Comparison of ENCODE assay signal across 26 cellular contexts in genomic region chr9:89543621-89544279, GRCh38. TPM values are rescaled to one million over a fixed set of nuclear protein-coding genes. Genes with fewer than 3 reads are reported as not detected.
DNase-seq lines count a peak whose midpoint lies in the region; ATAC-seq and TF ChIP-seq lines count a peak whose summit lies in the region.
"Had no signal": no experiment of that assay in that cellular context is flagged by ENCODE, and none has a peak within 500 bp of the region (broad histone marks: within the 10 kb centered on the region; RNA-seq: fewer than 3 reads in every experiment).

No MANE protein-coding gene starts in this region.

- H3K27me3 ChIP-seq in mesenchymal stem cell (ENCODE audit: control insufficient read depth in 1 of 2, insufficient read depth in 1 of 2, low read length in 2 of 2) = peaks cover 0 to 14% of the 10 kb centered on the region in 2 experiments
- H3K27me3 ChIP-seq: body of pancreas, gastrocnemius medialis, pancreas, Peyer's patch, testis had no signal

- peaks cover 6% of the 10 kb centered on the region for H3K9me3 Mint-ChIP-seq in natural killer cell treated with Interleukin-12 subunit alpha and Interleukin-12 subunit beta and Interleukin-15 and Interleukin-18, amount 100 ng/mL, for 72 hours
- peaks cover 4 to 10% of the 10 kb centered on the region in 2 donors for H3K9me3 Mint-ChIP-seq in natural killer cell
- peaks cover 5% of the 10 kb centered on the region for H3K9me3 Mint-ChIP-seq in activated T-helper 17 cell treated with anti-CD3 and anti-CD28 coated beads, Interleukin-2, amount 50 U/mL, for 72 hours

- no peak overlapping the region for H3K18ac ChIP-seq in mesenchymal stem cell (ENCODE audit: low read depth in 1 of 2, low read length in 2 of 2)

- H3K4me1 Mint-ChIP-seq in natural killer cell treated with Interleukin-12 subunit alpha and Interleukin-12 subunit beta and Interleukin-15 and Interleukin-18, amount 100 ng/mL, for 72 hours (ENCODE audit: low read depth in 2 of 2) = peaks cover 36 to 37% of the 10 kb centered on the region in 2 donors
- H3K4me1 Mint-ChIP-seq in natural killer cell = peaks cover 37 to 40% of the 10 kb centered on the region in 2 donors
- H3K4me1 Mint-ChIP-seq in activated T-helper 17 cell treated with anti-CD3 and anti-CD28 coated beads, Interleukin-2, amount 50 U/mL, for 72 hours = peaks cover 18% of the 10 kb centered on the region

- no peak overlapping the region for H3K4me3 ChIP-seq in mesenchymal stem cell (ENCODE audit: insufficient read depth in 1 of 2, low read depth in 1 of 2, low read length in 2 of 2)
- H3K4me3 ChIP-seq: body of pancreas, gastrocnemius medialis, GM12878, lower lobe of right lung, pancreas, Peyer's patch, skin epidermis, testis had no signal

- TF ChIP-seq CTCF in natural killer cell (IDR thresholded peaks at IDR 0.05) (no peak), GM20000 (IDR thresholded peaks at IDR 0.05; ENCODE audit: extremely low read depth, missing control alignments) (no peak)

- H4K8ac ChIP-seq in mesenchymal stem cell (ENCODE audit: low read length) = no peak overlapping the region

- H2BK15ac ChIP-seq in mesenchymal stem cell (ENCODE audit: low read depth, poor library complexity, severe bottlenecking) = no peak overlapping the region

- peaks cover 19% of the 10 kb centered on the region for H3K36me3 Mint-ChIP-seq in natural killer cell treated with Interleukin-12 subunit alpha and Interleukin-12 subunit beta and Interleukin-15 and Interleukin-18, amount 100 ng/mL, for 72 hours
- H3K36me3 Mint-ChIP-seq in natural killer cell = peaks cover 10% of the 10 kb centered on the region
- H3K36me3 Mint-ChIP-seq in activated T-helper 17 cell treated with anti-CD3 and anti-CD28 coated beads, Interleukin-2, amount 50 U/mL, for 72 hours (ENCODE audit: low read depth) = no peaks in the 10 kb centered on the region

- peaks cover 11% of the 10 kb centered on the region for H3K9me3 ChIP-seq in mesenchymal stem cell (ENCODE audit: control insufficient read depth, low read length)
- H3K9me3 ChIP-seq: body of pancreas, gastrocnemius medialis, pancreas, Peyer's patch, testis had no signal

- H2BK5ac ChIP-seq in mesenchymal stem cell (ENCODE audit: low read depth, low read length, poor library complexity, severe bottlenecking) = no peak overlapping the region

- no peak overlapping the region for H3K23ac ChIP-seq in mesenchymal stem cell (ENCODE audit: low read length in 2 of 2)

- H2AFZ ChIP-seq in mesenchymal stem cell (ENCODE audit: low read depth, low read length) = no peak overlapping the region

- H3K4me1 ChIP-seq in mesenchymal stem cell (ENCODE audit: control insufficient read depth, insufficient read depth, low read depth, low read length) = peaks cover 13% of the 10 kb centered on the region
- H3K4me1 ChIP-seq: body of pancreas, gastrocnemius medialis, pancreas had no signal

- no peak overlapping the region for H3K27ac ChIP-seq in mesenchymal stem cell (ENCODE audit: low read length, poor library complexity, severe bottlenecking)
- H3K27ac ChIP-seq: body of pancreas, gastrocnemius medialis, lower lobe of right lung, pancreas, testis had no signal

- 89% methylated on average over 14 of the region's 14 CpGs for WGBS in mesenchymal stem cell

- H2AK5ac ChIP-seq in mesenchymal stem cell (ENCODE audit: low read length, severe bottlenecking) = peak overlapping the region; percentile 39

- no peak overlapping the region for H3K4ac ChIP-seq in mesenchymal stem cell (ENCODE audit: low read depth in 1 of 2, low read length in 2 of 2)

- DNase-seq in natural killer cell treated with Interleukin-12 subunit alpha and Interleukin-12 subunit beta and Interleukin-15 and Interleukin-18, amount 100 ng/mL, for 72 hours (ENCODE audit: low spot score) = no peak
- DNase-seq in natural killer cell (no peak), mesenchymal stem cell (no peak), GM20000 (ENCODE audit: low spot score) (no peak), nucleus accumbens (lab: John Stamatoyannopoulos, UW) (no peak)
- DNase-seq: activated gamma-delta T cell treated with Interleukin-2 at 50 U/mL for 16 hours; activated T-cell treated with anti-CD3 and anti-CD28 coated beads, Interleukin-2, amount 50 U/mL, for 4 hours; AML-193; body of pancreas; DMS153; gastrocnemius medialis; lower lobe of right lung; NCI-H146; NCI-H446; NCI-H82; nephron progenitor cell; pancreas; SHP77 treated with DMSO at 0.1 percent for 48 hours; stimulated activated naive B cell treated with anti-CD40 and anti-IgM and Interleukin-4, amounts not matched to agents 10 μg/mL and 1 μg/mL and 100 μg/mL, for 72 hours; testis had no signal

- intact Hi-C loops in natural killer cell (cut with micrococcal nuclease) = no loop called here

- H3K36me3 ChIP-seq in mesenchymal stem cell (ENCODE audit: control insufficient read depth in 1 of 2, insufficient read depth in 2 of 2, low read depth in 1 of 2, low read length in 2 of 2) = no peaks in the 10 kb centered on the region
- H3K36me3 ChIP-seq: gastrocnemius medialis, lower lobe of right lung, pancreas, Peyer's patch had no signal

- H3K27ac Mint-ChIP-seq in natural killer cell treated with Interleukin-12 subunit alpha and Interleukin-12 subunit beta and Interleukin-15 and Interleukin-18, amount 100 ng/mL, for 72 hours = peak overlapping the region; percentile 35 to 72
- H3K27ac Mint-ChIP-seq in natural killer cell = no peak overlapping the region
- H3K27ac Mint-ChIP-seq in activated T-helper 17 cell treated with anti-CD3 and anti-CD28 coated beads, Interleukin-2, amount 50 U/mL, for 72 hours = peak overlapping the region; percentile 20
- H3K27ac Mint-ChIP-seq: nephron progenitor cell had no signal

- no peaks in the 10 kb centered on the region for H3K27me3 Mint-ChIP-seq in natural killer cell treated with Interleukin-12 subunit alpha and Interleukin-12 subunit beta and Interleukin-15 and Interleukin-18, amount 100 ng/mL, for 72 hours
- no peaks in the 10 kb centered on the region for H3K27me3 Mint-ChIP-seq in natural killer cell (ENCODE audit: low read depth in 2 of 2)
- no peaks in the 10 kb centered on the region for H3K27me3 Mint-ChIP-seq in activated T-helper 17 cell treated with anti-CD3 and anti-CD28 coated beads, Interleukin-2, amount 50 U/mL, for 72 hours
- H3K27me3 Mint-ChIP-seq: stimulated activated naive B cell treated with anti-CD40 and anti-IgM and Interleukin-4, amounts not matched to agents 10 μg/mL and 1 μg/mL and 100 μg/mL, for 72 hours had no signal

- no peak overlapping the region for H3K4me3 Mint-ChIP-seq in natural killer cell treated with Interleukin-12 subunit alpha and Interleukin-12 subunit beta and Interleukin-15 and Interleukin-18, amount 100 ng/mL, for 72 hours
- no peak overlapping the region for H3K4me3 Mint-ChIP-seq in natural killer cell
- no peak overlapping the region for H3K4me3 Mint-ChIP-seq in activated T-helper 17 cell treated with anti-CD3 and anti-CD28 coated beads, Interleukin-2, amount 50 U/mL, for 72 hours
- H3K4me3 Mint-ChIP-seq: activated T-cell treated with anti-CD3 and anti-CD28 coated beads, Interleukin-2, amount 50 U/mL, for 4 hours; nephron progenitor cell; stimulated activated naive B cell treated with anti-CD40 and anti-IgM and Interleukin-4, amounts not matched to agents 10 μg/mL and 1 μg/mL and 100 μg/mL, for 72 hours had no signal

- no peak overlapping the region for H2BK12ac ChIP-seq in mesenchymal stem cell (ENCODE audit: low read length in 2 of 2)

- H3K4me2 ChIP-seq in mesenchymal stem cell (ENCODE audit: low read length, poor library complexity, severe bottlenecking) = no peak overlapping the region

- H4K91ac ChIP-seq in mesenchymal stem cell (ENCODE audit: low read length) = no peak overlapping the region

- H3K14ac ChIP-seq in mesenchymal stem cell (ENCODE audit: low read length in 2 of 2) = no peak overlapping the region

- no peaks in the 10 kb centered on the region for H3K79me1 ChIP-seq in mesenchymal stem cell (replicated peaks; ENCODE audit: low read length, poor library complexity, severe bottlenecking)

- H3K9ac ChIP-seq in mesenchymal stem cell (ENCODE audit: low read length) = no peak overlapping the region

- H2BK120ac ChIP-seq in mesenchymal stem cell (ENCODE audit: low read depth, low read length) = no peak overlapping the region

- ATAC-seq in natural killer cell treated with Interleukin-12 subunit alpha and Interleukin-12 subunit beta and Interleukin-15 and Interleukin-18, amount 100 ng/mL, for 72 hours = no peak
- no peak for ATAC-seq in natural killer cell
- ATAC-seq in activated T-helper 17 cell treated with anti-CD3 and anti-CD28 coated beads, Interleukin-2, amount 50 U/mL, for 72 hours (replicated peaks) = no peak
- ATAC-seq in GM21786 (IDR thresholded peaks at IDR 0.05; ENCODE audit: unreplicated experiment) = no peak
- ATAC-seq: activated T-cell treated with anti-CD3 and anti-CD28 coated beads, Interleukin-2, amount 50 U/mL, for 4 hours; body of pancreas; GM12878; HCT116; lower lobe of right lung; pancreas; stimulated activated naive B cell treated with anti-CD40 and anti-IgM and Interleukin-4, amounts not matched to agents 10 μg/mL and 1 μg/mL and 100 μg/mL, for 72 hours had no signal

RNA-seq across cellular contexts. Expression of gene SEMA4D, which starts 45.8 kb away (rescaled TPM):
- 100 to 1,000 TPM; 169 to 237 TPM for total RNA-seq in natural killer cell treated with Interleukin-12 subunit alpha and Interleukin-12 subunit beta and Interleukin-15 and Interleukin-18, amount 100 ng/mL, for 72 hours
- 100 to 1,000 TPM; 354 to 448 (median 420) TPM for total RNA-seq in natural killer cell
- total RNA-seq in activated T-helper 17 cell treated with anti-CD3 and anti-CD28 coated beads, Interleukin-2, amount 50 U/mL, for 72 hours = 100 to 1,000 TPM; 167 to 263 TPM
- 3.2 TPM for polyA plus RNA-seq in mesenchymal stem cell (2013, experiment 1 of 2)
- polyA plus RNA-seq in mesenchymal stem cell (2013, experiment 2 of 2) = 3.2 TPM

Comparison
In these comparisons a context has a peak if more than half of its experiments do, and no peak if none do; other contexts are left out.
1. H3K27ac Mint-ChIP-seq: peak in natural killer cell treated with Interleukin-12 subunit alpha and Interleukin-12 subunit beta and Interleukin-15 and Interleukin-18, amount 100 ng/mL, for 72 hours (2 of 2) and activated T-helper 17 cell treated with anti-CD3 and anti-CD28 coated beads, Interleukin-2, amount 50 U/mL, for 72 hours (single experiment); none in natural killer cell (0 of 2).